Comparison of ENCODE assay signal across 19 cellular contexts in the genomic region with DNA sequence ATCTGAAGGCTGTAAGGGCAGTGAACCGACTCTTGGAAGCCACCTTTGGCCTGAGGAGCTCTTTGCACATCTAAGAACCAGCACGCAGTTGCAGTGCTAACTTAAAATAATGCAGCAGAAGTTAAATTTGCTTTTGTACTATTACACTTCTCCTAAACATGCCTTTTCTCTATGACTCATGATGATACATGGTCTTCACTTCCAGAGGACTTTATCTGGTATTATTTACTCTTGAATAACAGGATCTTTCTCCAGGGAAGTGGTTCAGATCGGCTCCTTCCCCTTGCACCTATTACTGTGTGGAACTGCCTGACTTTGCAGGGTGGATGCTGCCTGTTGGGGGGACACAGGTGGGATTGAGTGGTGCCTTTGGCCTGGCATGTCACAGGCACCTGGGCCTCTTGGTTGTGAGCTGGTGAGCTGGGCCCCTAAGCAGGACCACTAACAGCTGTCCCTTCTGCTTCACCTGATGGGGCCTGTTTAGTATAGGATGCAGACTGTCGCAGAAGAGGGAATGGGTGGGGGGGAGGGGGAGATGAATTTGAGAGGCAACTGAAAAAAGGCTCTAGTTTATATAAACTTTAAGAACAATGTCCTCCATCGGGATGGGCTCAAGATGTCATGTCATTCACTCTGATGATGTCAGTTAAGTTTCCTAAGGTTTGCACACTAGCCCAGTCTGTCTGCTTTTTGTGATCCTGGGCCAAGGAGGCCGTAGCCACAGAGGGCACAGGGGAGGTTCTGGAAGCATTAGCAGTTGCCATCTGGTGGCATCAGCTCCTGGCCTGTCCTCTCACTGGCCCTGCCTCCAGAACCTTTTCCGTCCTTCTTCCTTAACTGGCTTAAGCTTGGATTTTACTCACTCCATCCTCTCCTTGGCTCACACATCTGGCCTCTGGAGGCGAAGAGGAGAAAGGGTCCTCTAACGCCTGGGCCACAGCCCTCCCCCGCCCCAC. TPM values are rescaled to one million over a fixed set of nuclear protein-coding genes. Genes with fewer than 3 reads are reported as not detected.
DNase-seq lines count a peak whose midpoint lies in the region; ATAC-seq and TF ChIP-seq lines count a peak whose summit lies in the region.
"Had no signal": no experiment of that assay in that cellular context is flagged by ENCODE, and none has a peak within 500 bp of the region (broad histone marks: within the 10 kb centered on the region; RNA-seq: fewer than 3 reads in every experiment).

No MANE protein-coding gene starts in this region.

- H2BK5ac ChIP-seq in neuronal stem cell (ENCODE audit: low read length), result no peak overlapping the region

- WGBS in neuronal stem cell (ENCODE audit: extremely low coverage in 2 of 2, insufficient read length in 2 of 2, insufficient replicate concordance in 1 of 2), 2 donors, result no CpG with 5 or more reads among the region's 10 CpGs

- H3F3A ChIP-seq in PC-3 (ENCODE audit: low read length, unreplicated experiment), result no peaks in the 10 kb centered on the region

- CTCF ChIA-PET in PC-3 (lab: Charles Lee), result no interaction called here

- H3K9me3 ChIP-seq in PC-3 (ENCODE audit: low read length), result no peaks in the 10 kb centered on the region
- peaks cover 1 to 5% of the 10 kb centered on the region in 2 donors for H3K9me3 ChIP-seq in neuronal stem cell (replicated peaks in 1 of 2; ENCODE audit: control insufficient read depth in 2 of 2, insufficient read depth in 1 of 2, low read depth in 1 of 2, low read length in 2 of 2)

- H3K36me3 ChIP-seq in PC-3 (ENCODE audit: low read depth, low read length) (no peaks in the 10 kb centered on the region), neuronal stem cell (replicated peaks in 1 of 2; ENCODE audit: control insufficient read depth in 2 of 2, insufficient read depth in 2 of 2, low read length in 2 of 2) (peaks cover 5 to 50% of the 10 kb centered on the region in 2 donors)

- no peak for TF ChIP-seq CTCF in PC-3 (conservative IDR thresholded peaks at IDR 0.05; ENCODE audit: low read depth, low read length)

- H3K79me1 ChIP-seq in neuronal stem cell (ENCODE audit: low read depth, low read length), result no peaks in the 10 kb centered on the region

- no peaks in the 10 kb centered on the region for H3K9me2 ChIP-seq in PC-3 (replicated peaks; ENCODE audit: low read length)

- H2AFZ ChIP-seq in PC-3 (ENCODE audit: low read length), result no peak overlapping the region
- no peak overlapping the region for H2AFZ ChIP-seq in neuronal stem cell (ENCODE audit: low read length)

- H3K27ac ChIP-seq in PC-3 (ENCODE audit: low read length), result peak overlapping the region; percentile 52
- H3K27ac ChIP-seq in neuronal stem cell (replicated peaks; ENCODE audit: low read length), result no peak overlapping the region
- H3K27ac ChIP-seq: VCaP had no signal

- H2AK5ac ChIP-seq in neuronal stem cell (ENCODE audit: low read depth, low read length), result no peak overlapping the region

- no peaks in the 10 kb centered on the region for H3K27me3 ChIP-seq in PC-3 (ENCODE audit: low read length)
- H3K27me3 ChIP-seq in neuronal stem cell (ENCODE audit: control insufficient read depth in 3 of 3, insufficient read depth in 3 of 3, low read depth in 1 of 3, low read length in 3 of 3), result no peaks in the 10 kb centered on the region

- no peak overlapping the region for H2BK120ac ChIP-seq in neuronal stem cell (ENCODE audit: low read depth, low read length)

- H3K14ac ChIP-seq in neuronal stem cell (ENCODE audit: low read length), result no peak overlapping the region

- H3K4me2 ChIP-seq in PC-3 (ENCODE audit: low read length), result peak overlapping the region; percentile 64
- no peak overlapping the region for H3K4me2 ChIP-seq in neuronal stem cell (ENCODE audit: insufficient read depth, low read length, poor library complexity, severe bottlenecking)

- H3K4me3 ChIP-seq in PC-3 (ENCODE audit: low read length) (no peak overlapping the region), neuronal stem cell (ENCODE audit: low read length in 2 of 2) (no peak overlapping the region)

- BruUV-seq in PC-3 (replicated peaks; lab: Mats Ljungman, UMichigan), result no TSS peak

- H3K4me1 ChIP-seq in PC-3 (ENCODE audit: insufficient read depth, low read length) (peaks cover 23% of the 10 kb centered on the region), neuronal stem cell (ENCODE audit: control insufficient read depth in 2 of 2, insufficient read depth in 1 of 2, low read depth in 1 of 2, low read length in 2 of 2) (no peaks in the 10 kb centered on the region)

- intact Hi-C loops in PC-3 (cut with micrococcal nuclease), result loop anchor here (1.0 kb wide), 1 partner anchor 34 kb away; no protein-coding TSS in a partner anchor

- peak; percentile 71 for DNase-seq in ELR (ENCODE audit: low read depth)
- peak; percentile 69 for DNase-seq in PC-3
- peak; percentile 19 for DNase-seq in dedifferentiated amniotic fluid mesenchymal stem cell (ENCODE audit: extremely low spot score)
- no peak for DNase-seq in neuronal stem cell (ENCODE audit: low spot score)
- DNase-seq in germinal center (ENCODE audit: low spot score), result no peak
- no peak for DNase-seq in activated CD4-positive, alpha-beta T cell treated with anti-CD3 and anti-CD28 coated beads, Interleukin-2, amount 50 U/mL, for 48 hours
- DNase-seq in stimulated activated CD4-positive, alpha-beta T cell treated with anti-CD3 and anti-CD28 coated beads, Interleukin-4, amount 100 ng/mL, for 4 hours, result no peak
- DNase-seq: activated CD8-positive, alpha-beta T cell treated with anti-CD3 and anti-CD28 coated beads, Interleukin-2, amount 10 ng/mL, durations not matched to agents 7 days and 5 days; aorta; islet precursor cell; MM.1S; NCI-H1694 treated with DMSO at 0.1 percent for 48 hours; NCI-H510A; nephron progenitor cell; retina had no signal

- H2BK12ac ChIP-seq in neuronal stem cell (ENCODE audit: low read length), result no peak overlapping the region

- H3K9ac ChIP-seq in PC-3 (ENCODE audit: low read length) (no peak overlapping the region), neuronal stem cell (ENCODE audit: low read depth, low read length, poor library complexity) (no peak overlapping the region)

- H4K8ac ChIP-seq in neuronal stem cell (ENCODE audit: low read depth, low read length), result no peak overlapping the region

- no peak overlapping the region for H2BK15ac ChIP-seq in neuronal stem cell (ENCODE audit: low read length)

- peak overlapping the region; percentile 85 for H4K91ac ChIP-seq in neuronal stem cell (ENCODE audit: low read depth, low read length, poor library complexity)

- H3K23ac ChIP-seq in neuronal stem cell (ENCODE audit: low read depth, low read length, poor library complexity), result no peak overlapping the region

- H3K79me2 ChIP-seq in PC-3 (ENCODE audit: low read length), result no peaks in the 10 kb centered on the region

- no peak overlapping the region for H3K4ac ChIP-seq in neuronal stem cell (ENCODE audit: low read length)

- POLR2A ChIA-PET in PC-3 (lab: Charles Lee; ENCODE audit: unreplicated experiment), result no interaction called here

- no peaks in the 10 kb centered on the region for H4K20me1 ChIP-seq in PC-3 (ENCODE audit: low read length)

- ATAC-seq in PC-3 (peak; percentile 97), GM18502 (IDR thresholded peaks at IDR 0.05; ENCODE audit: poor library complexity, unreplicated experiment) (no peak)
- ATAC-seq: activated CD8-positive, alpha-beta T cell treated with anti-CD3 and anti-CD28 coated beads, Interleukin-2, amount 10 ng/mL, durations not matched to agents 7 days and 5 days had no signal

- no peak overlapping the region for H3K18ac ChIP-seq in neuronal stem cell (ENCODE audit: low read length)

RNA-seq across cellular contexts. Expression of a gene that starts 33.9 kb away (rescaled TPM):
- 0.44 and 1.7 TPM in 2 replicates for total RNA-seq in PC-3 (2014; rRNA removed)
- polyA plus RNA-seq in neuronal stem cell (2013, experiment 1 of 2), result 0.18 TPM
- polyA plus RNA-seq in neuronal stem cell (2013, experiment 2 of 2), result 0.22 TPM
- total RNA-seq: activated CD8-positive, alpha-beta T cell treated with anti-CD3 and anti-CD28 coated beads, Interleukin-2, amount 10 ng/mL, durations not matched to agents 7 days and 5 days; activated T-helper 2 cell treated with anti-CD3 and anti-CD28 coated beads, Interferon-gamma antibody, Interleukin-2, Interleukin-4, amounts not matched to agents 10 μg/mL and 5 μg/mL and 100 μg/mL, durations not matched to agents 14 hours and 24 hours and 36 hours had no signal
- polyA plus RNA-seq: aorta, CD14-positive monocyte had no signal

RNA-seq across cellular contexts. Expression of a gene that starts 53.8 kb away (rescaled TPM):
- total RNA-seq in PC-3 (2014; rRNA removed), result 27.7 and 39.7 TPM in 2 replicates
- 31.8 TPM for polyA plus RNA-seq in neuronal stem cell (2013, experiment 1 of 2)
- 30.2 TPM for polyA plus RNA-seq in neuronal stem cell (2013, experiment 2 of 2)

Comparison
In these comparisons a context has a peak if more than half of its experiments do, and no peak if none do; other contexts are left out.
1. DNase-seq: peak in ELR (single experiment), PC-3 (single experiment) and dedifferentiated amniotic fluid mesenchymal stem cell (single experiment); none in neuronal stem cell (single experiment), germinal center (single experiment), activated CD4-positive, alpha-beta T cell treated with anti-CD3 and anti-CD28 coated beads, Interleukin-2, amount 50 U/mL, for 48 hours (0 of 2) and stimulated activated CD4-positive, alpha-beta T cell treated with anti-CD3 and anti-CD28 coated beads, Interleukin-4, amount 100 ng/mL, for 4 hours (0 of 2).